In the genomic region with DNA sequence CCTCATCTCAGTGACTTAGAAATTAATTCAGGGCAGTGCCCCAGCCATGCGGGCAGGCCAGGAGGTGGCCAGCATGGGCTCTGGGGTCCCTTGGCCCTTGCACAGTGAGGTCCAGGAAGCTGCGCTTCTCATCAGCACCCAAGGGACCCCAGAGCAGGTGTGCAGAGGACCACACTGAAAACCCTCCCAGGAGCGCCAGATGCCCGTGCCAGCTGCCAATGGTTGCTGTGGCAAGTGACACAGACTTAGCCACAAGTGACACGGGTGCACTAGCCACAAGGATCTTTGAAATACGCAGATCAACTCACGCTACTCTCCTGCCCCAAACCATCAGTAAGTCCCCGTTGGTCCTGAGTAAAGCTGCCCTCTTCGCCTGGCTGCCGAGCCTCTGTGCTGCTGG, we compare ENCODE assay signal across 16 cellular contexts.
"Had no signal": no experiment of that assay in that cellular context is flagged by ENCODE, and none has a peak within 500 bp of the region (broad histone marks: within the 10 kb centered on the region; RNA-seq: fewer than 3 reads in every experiment).

No MANE protein-coding gene starts in this region.

- H3K4me3 Mint-ChIP-seq: activated naive CD4-positive, alpha-beta T cell treated with anti-CD3 and anti-CD28 coated beads for 36 hours; nephron progenitor cell; T-cell; type B pancreatic cell had no signal

- H3K4me1 Mint-ChIP-seq: T-cell had no signal

- DNase-seq: activated CD4-positive, CD25-positive, alpha-beta regulatory T cell; activated naive CD4-positive, alpha-beta T cell treated with anti-CD3 and anti-CD28 coated beads for 36 hours; body of pancreas; foreskin melanocyte; glutamatergic neuron; hippocampal formation; mammary epithelial cell; midbrain; nephron progenitor cell; occipital lobe; T-helper 9 cell had no signal

- ATAC-seq: body of pancreas, T-cell had no signal

- H3K9me3 ChIP-seq: body of pancreas, testis had no signal

- H3K4me3 ChIP-seq: body of pancreas, dorsolateral prefrontal cortex had no signal

- H3K27ac ChIP-seq: body of pancreas, dorsolateral prefrontal cortex, testis had no signal

- H3K4me1 ChIP-seq: body of pancreas, testis had no signal

- H3K36me3 Mint-ChIP-seq: T-cell, type B pancreatic cell had no signal

- H3K27me3 ChIP-seq: body of pancreas, testis had no signal

- H3K27ac Mint-ChIP-seq: activated naive CD4-positive, alpha-beta T cell treated with anti-CD3 and anti-CD28 coated beads for 36 hours; activated T-helper 2 cell treated with anti-CD3 and anti-CD28 coated beads, Interferon-gamma antibody, Interleukin-2, Interleukin-4, amounts not matched to agents 10 μg/mL and 5 μg/mL and 100 μg/mL, durations not matched to agents 14 hours and 24 hours and 36 hours; nephron progenitor cell; T-cell had no signal

- H3K9me3 Mint-ChIP-seq: activated naive CD4-positive, alpha-beta T cell treated with anti-CD3 and anti-CD28 coated beads for 36 hours; activated T-helper 2 cell treated with anti-CD3 and anti-CD28 coated beads, Interferon-gamma antibody, Interleukin-2, Interleukin-4, amounts not matched to agents 10 μg/mL and 5 μg/mL and 100 μg/mL, durations not matched to agents 14 hours and 24 hours and 36 hours; T-cell had no signal
